9 cellular contexts compared by ENCODE assay signal in genomic region chr7:28984631-28985030, GRCh38. TPM values are rescaled to one million over a fixed set of nuclear protein-coding genes. Genes with fewer than 3 reads are reported as not detected.
DNase-seq lines count a peak whose midpoint lies in the region; ATAC-seq and TF ChIP-seq lines count a peak whose summit lies in the region.
"Had no signal": no experiment of that assay in that cellular context is flagged by ENCODE, and none has a peak within 500 bp of the region (broad histone marks: within the 10 kb centered on the region; RNA-seq: fewer than 3 reads in every experiment).

No MANE protein-coding gene starts in this region.

- no peak for TF ChIP-seq CTCF in foreskin fibroblast (IDR thresholded peaks at IDR 0.05; ENCODE audit: low read depth, low read length)
- TF ChIP-seq CTCF in retinal pigment epithelial cell (conservative IDR thresholded peaks at IDR 0.05; ENCODE audit: low read depth, low read length) = no peak

- H4K20me1 ChIP-seq in GM23248 (ENCODE audit: insufficient read depth) = no peaks in the 10 kb centered on the region

- no peaks in the 10 kb centered on the region for H3K9me3 Mint-ChIP-seq in immature natural killer cell
- H3K9me3 Mint-ChIP-seq in stimulated activated memory B cell treated with anti-CD40 and anti-IgM and Interleukin-4, amounts not matched to agents 10 μg/mL and 1 μg/mL and 100 μg/mL, for 72 hours = no peaks in the 10 kb centered on the region

- H3K27me3 Mint-ChIP-seq in immature natural killer cell (ENCODE audit: low read depth in 3 of 3) (peaks cover 3 to 10% (median 7%) of the 10 kb centered on the region in 3 donors), T-helper 17 cell (peaks cover 4% of the 10 kb centered on the region)
- peaks cover 51% of the 10 kb centered on the region for H3K27me3 Mint-ChIP-seq in stimulated activated memory B cell treated with anti-CD40 and anti-IgM and Interleukin-4, amounts not matched to agents 10 μg/mL and 1 μg/mL and 100 μg/mL, for 72 hours

- peak overlapping the region; percentile 52 for H3K27ac ChIP-seq in GM23248
- peak overlapping the region; percentile 77 for H3K27ac ChIP-seq in SJCRH30
- H3K27ac ChIP-seq: cardiac muscle cell had no signal

- H3K9ac ChIP-seq in GM23248 = no peak overlapping the region

- no peak overlapping the region for H3K27ac Mint-ChIP-seq in immature natural killer cell
- no peak overlapping the region for H3K27ac Mint-ChIP-seq in T-helper 17 cell
- H3K27ac Mint-ChIP-seq in stimulated activated memory B cell treated with anti-CD40 and anti-IgM and Interleukin-4, amounts not matched to agents 10 μg/mL and 1 μg/mL and 100 μg/mL, for 72 hours = no peak overlapping the region

- H3K4me1 Mint-ChIP-seq in immature natural killer cell = no peaks in the 10 kb centered on the region
- no peaks in the 10 kb centered on the region for H3K4me1 Mint-ChIP-seq in T-helper 17 cell
- H3K4me1 Mint-ChIP-seq in stimulated activated memory B cell treated with anti-CD40 and anti-IgM and Interleukin-4, amounts not matched to agents 10 μg/mL and 1 μg/mL and 100 μg/mL, for 72 hours = no peaks in the 10 kb centered on the region

- H3K79me2 ChIP-seq in GM23248 (ENCODE audit: insufficient read depth) = no peaks in the 10 kb centered on the region

- no peak overlapping the region for H3K4me3 ChIP-seq in GM23248
- H3K4me3 ChIP-seq in SJCRH30 = no peak overlapping the region
- no peak overlapping the region for H3K4me3 ChIP-seq in foreskin fibroblast (ENCODE audit: low read depth in 1 of 2, low read length in 2 of 2)
- no peak overlapping the region for H3K4me3 ChIP-seq in retinal pigment epithelial cell (ENCODE audit: low read length)
- H3K4me3 ChIP-seq: cardiac muscle cell had no signal

- H3K36me3 Mint-ChIP-seq in immature natural killer cell (no peaks in the 10 kb centered on the region), T-helper 17 cell (ENCODE audit: low read depth) (no peaks in the 10 kb centered on the region)
- H3K36me3 Mint-ChIP-seq in stimulated activated memory B cell treated with anti-CD40 and anti-IgM and Interleukin-4, amounts not matched to agents 10 μg/mL and 1 μg/mL and 100 μg/mL, for 72 hours = no peaks in the 10 kb centered on the region

- WGBS in GM23248 (ENCODE audit: low coverage in 1 of 2, low lambda C conversion rate in 2 of 2, missing lambda C conversion rate in 2 of 2), 2 experiments = 38 to 41% methylated on average over 4 of the region's 4 CpGs

- H2AFZ ChIP-seq in GM23248 = no peak overlapping the region

- DNase-seq in GM23248 (peak; percentile 94), SJCRH30 (peak; percentile 82 to 89), foreskin fibroblast (peak; percentile 83 to 92), retinal pigment epithelial cell (ENCODE audit: low read depth) (peak; percentile 43), immature natural killer cell (no peak), T-helper 17 cell (no peak), SHP77 treated with DMSO at 0.1 percent for 48 hours (lab: John Stamatoyannopoulos, UW) (no peak)

- H3K4me3 Mint-ChIP-seq in immature natural killer cell (no peak overlapping the region), T-helper 17 cell (no peak overlapping the region)
- H3K4me3 Mint-ChIP-seq in stimulated activated memory B cell treated with anti-CD40 and anti-IgM and Interleukin-4, amounts not matched to agents 10 μg/mL and 1 μg/mL and 100 μg/mL, for 72 hours = no peak overlapping the region

- no peaks in the 10 kb centered on the region for H3K9me2 ChIP-seq in GM23248 (ENCODE audit: insufficient read depth)

- H3K9me3 ChIP-seq in GM23248 (ENCODE audit: low read depth) (no peaks in the 10 kb centered on the region), SJCRH30 (replicated peaks) (0 out of 2 replicates have a peak, but pooled peaks cover 2% of the 10 kb centered on the region), T-helper 17 cell (ENCODE audit: control insufficient read depth, low read length, poor library complexity, severe bottlenecking) (no peaks in the 10 kb centered on the region)

- no peaks in the 10 kb centered on the region for H3K27me3 ChIP-seq in GM23248 (replicated peaks; ENCODE audit: insufficient read depth)
- no peaks in the 10 kb centered on the region for H3K27me3 ChIP-seq in SJCRH30
- H3K27me3 ChIP-seq: cardiac muscle cell had no signal

- H3K36me3 ChIP-seq in GM23248 (ENCODE audit: low read depth) (no peaks in the 10 kb centered on the region), SJCRH30 (no peaks in the 10 kb centered on the region)
- H3K36me3 ChIP-seq: cardiac muscle cell had no signal

- peaks cover 39% of the 10 kb centered on the region for H3F3A ChIP-seq in GM23248 (ENCODE audit: insufficient read depth)

- H3K4me1 ChIP-seq in GM23248 (ENCODE audit: insufficient read depth) = peaks cover 59% of the 10 kb centered on the region
- H3K4me1 ChIP-seq in SJCRH30 = peaks cover 40% of the 10 kb centered on the region

- no peak for ATAC-seq in T-helper 17 cell
- no peak for ATAC-seq in stimulated activated memory B cell treated with anti-CD40 and anti-IgM and Interleukin-4, amounts not matched to agents 10 μg/mL and 1 μg/mL and 100 μg/mL, for 72 hours

- peak overlapping the region; percentile 29 for H3K4me2 ChIP-seq in GM23248 (ENCODE audit: unreplicated experiment)

- in situ Hi-C loops in GM23248 (cut with MboI) = no loop called here

RNA-seq across cellular contexts. Expression of gene TRIL, which starts 26.5 kb away (rescaled TPM):
- total RNA-seq in GM23248 (2014; rRNA removed; shearing (Covaris generic)) = 0.32 and 0.38 TPM in 2 replicates
- polyA plus RNA-seq in GM23248 (2016; fragmentation: Nextera tagmentation; extraction: Ambion mirVana) (0.08 TPM in 2 replicates), immature natural killer cell (not detected)
- 9.4 and 9.5 TPM in 2 replicates for total RNA-seq in SJCRH30 (2014; rRNA removed; shearing (Covaris generic))
- not detected for total RNA-seq in T-helper 17 cell

Comparison
In these comparisons a context has a peak if more than half of its experiments do, and no peak if none do; other contexts are left out.
1. DNase-seq: peak in GM23248 (single experiment), SJCRH30 (2 of 2), foreskin fibroblast (2 of 2) and retinal pigment epithelial cell (single experiment); none in immature natural killer cell (0 of 3), T-helper 17 cell (0 of 3) and SHP77 treated with DMSO at 0.1 percent for 48 hours (single experiment).